ENCODE assay signal across 9 cellular contexts in the genomic region with DNA sequence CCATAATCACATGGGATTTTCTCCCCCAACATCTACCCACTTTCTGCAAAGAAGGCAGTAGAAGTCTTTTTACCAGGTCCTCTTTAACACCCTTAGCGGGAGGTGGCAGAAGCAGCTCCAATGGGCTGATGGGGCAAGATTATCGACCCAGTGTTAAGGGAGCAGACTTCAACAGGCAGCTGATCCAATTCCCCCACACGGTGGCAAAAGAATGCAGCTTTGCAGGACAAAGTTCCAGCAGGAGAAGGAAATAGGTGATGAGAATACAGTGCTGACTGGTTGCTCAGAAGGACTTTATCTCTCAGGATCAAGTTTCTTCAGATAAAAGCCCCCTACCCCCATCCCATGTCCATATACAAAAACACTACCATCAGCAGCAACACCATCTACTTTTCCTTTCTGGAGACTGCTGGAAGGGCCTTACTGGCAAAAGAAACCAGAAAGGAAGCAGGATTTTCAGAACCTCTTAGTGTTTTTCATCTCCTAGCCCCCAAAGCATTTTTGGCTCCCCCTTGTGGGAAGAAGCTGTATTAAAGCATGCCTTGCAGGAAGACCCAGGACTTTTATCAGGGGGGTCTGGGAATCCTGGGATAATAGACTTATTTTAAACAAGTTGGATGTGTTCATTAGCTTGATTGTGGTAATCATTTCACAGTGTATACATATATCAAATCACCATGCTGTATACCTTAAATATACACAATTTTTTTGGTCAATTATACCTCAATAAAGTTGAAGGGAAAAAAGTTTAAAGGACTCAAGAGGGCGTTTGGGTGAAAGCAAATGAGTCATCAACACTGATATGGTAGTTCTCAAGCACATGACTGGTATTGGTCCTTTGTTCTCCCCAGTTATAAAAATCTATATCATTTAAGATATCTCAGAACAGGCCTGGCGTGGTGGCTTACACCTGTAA.
A peak's percentile ranks its signal among the peaks of the same experiment; 100 is the strongest.
DNase-seq lines count a peak whose midpoint lies in the region; ATAC-seq, FAIRE-seq and TF ChIP-seq lines count a peak whose summit lies in the region.
"Had no signal": no experiment of that assay in that cellular context is flagged by ENCODE, and none has a peak within 500 bp of the region (broad histone marks: within the 10 kb centered on the region; RNA-seq: fewer than 3 reads in every experiment).

No MANE protein-coding gene starts in this region.

- H4K20me1 ChIP-seq in IMR-90 (ENCODE audit: insufficient read depth, low read length): no peaks in the 10 kb centered on the region

- no peak overlapping the region for H3K23ac ChIP-seq in IMR-90 (ENCODE audit: low read depth, low read length)

- H2BK120ac ChIP-seq in IMR-90 (ENCODE audit: low read depth, low read length): no peak overlapping the region

- no peak overlapping the region for H2BK15ac ChIP-seq in IMR-90 (ENCODE audit: low read depth, low read length)

- H3K36me3 ChIP-seq in IMR-90 (ENCODE audit: control insufficient read depth, insufficient read depth, low read length) (no peaks in the 10 kb centered on the region), small intestine (ENCODE audit: control insufficient read depth in 2 of 2, insufficient read depth in 2 of 2, low read length in 2 of 2) (no peaks in the 10 kb centered on the region)

- no peak overlapping the region for H3K56ac ChIP-seq in IMR-90 (ENCODE audit: extremely low read depth, insufficient read depth, low read length)

- TF ChIP-seq CTCF in IMR-90 (conservative IDR thresholded peaks at IDR 0.05; ENCODE audit: low read depth, low read length): peak; percentile 55

- no peaks in the 10 kb centered on the region for H3K79me1 ChIP-seq in IMR-90 (ENCODE audit: low read depth in 1 of 2, low read length in 2 of 2)

- peak; percentile 57; the same call in 1 of the 2 replicates for ATAC-seq in IMR-90 (ENCODE audit: low read depth)
- ATAC-seq in esophagus mucosa: no peak

- H3K4me2 ChIP-seq in IMR-90 (ENCODE audit: low read depth, low read length): no peak overlapping the region

- H3K4me3 ChIP-seq in IMR-90 (ENCODE audit: insufficient read depth, low read depth, low read length) (no peak overlapping the region), small intestine (ENCODE audit: low read depth in 1 of 2, low read length in 2 of 2) (no peak overlapping the region)

- no peak overlapping the region for H4K8ac ChIP-seq in IMR-90 (ENCODE audit: low read depth in 2 of 2, low read length in 2 of 2)

- no peak overlapping the region for H2AFZ ChIP-seq in IMR-90 (replicated peaks; ENCODE audit: low read length, poor library complexity)

- intact Hi-C loops in IMR-90 (cut with micrococcal nuclease): loop anchor here (1.0 to 2.0 kb wide), 2 partner anchors 47 to 140 kb away; no protein-coding TSS in a partner anchor

- H3K9me3 ChIP-seq in IMR-90 (ENCODE audit: control insufficient read depth, insufficient read depth, low read length) (no peaks in the 10 kb centered on the region), small intestine (ENCODE audit: control insufficient read depth, low read depth) (no peaks in the 10 kb centered on the region)

- H3K27me3 ChIP-seq in IMR-90 (ENCODE audit: control insufficient read depth, insufficient read depth, low read length) (peaks cover 6% of the 10 kb centered on the region), small intestine (ENCODE audit: control insufficient read depth in 2 of 2, insufficient read depth in 2 of 2, low read length in 2 of 2) (no peaks in the 10 kb centered on the region)

- no peak overlapping the region for H3K4ac ChIP-seq in IMR-90 (ENCODE audit: low read depth, low read length)

- H3K4me1 ChIP-seq in IMR-90 (ENCODE audit: control insufficient read depth, insufficient read depth, low read length) (no peaks in the 10 kb centered on the region), small intestine (ENCODE audit: control insufficient read depth in 2 of 2, insufficient read depth in 1 of 2, low read depth in 1 of 2, low read length in 1 of 2) (no peaks in the 10 kb centered on the region)

- dilution Hi-C loops in IMR-90 (cut with HindIII; ENCODE audit: low sequenced_read_pairs, unreplicated experiment): no loop called here

- H3K27ac ChIP-seq in IMR-90 (ENCODE audit: insufficient read depth, low read length) (no peak overlapping the region), small intestine (ENCODE audit: low read depth in 1 of 2, low read length in 1 of 2) (no peak overlapping the region)

- H3K9ac ChIP-seq in IMR-90 (ENCODE audit: low read depth, low read length): no peak overlapping the region

- no peaks in the 10 kb centered on the region for H3K9me1 ChIP-seq in IMR-90 (ENCODE audit: insufficient read depth, low read length)

- in situ Hi-C loops in IMR-90 (cut with MboI; ENCODE audit: low sequenced_read_pairs): no loop called here

- no peak overlapping the region for H4K91ac ChIP-seq in IMR-90 (ENCODE audit: insufficient read depth, low read depth, low read length)

- peak; percentile 22; the same call in 1 of the 2 replicates for TF ChIP-seq RAD21 in IMR-90 (IDR thresholded peaks at IDR 0.05; ENCODE audit: low read length)

- H2AK5ac ChIP-seq in IMR-90 (ENCODE audit: low read depth, low read length): no peak overlapping the region

- WGBS in IMR-90 (ENCODE audit: extremely low coverage in 2 of 2, insufficient read length in 1 of 2), 2 experiments: no CpG with 5 or more reads among the region's 5 CpGs
- 39 to 54% (median 39%) methylated on average over 5 of the region's 5 CpGs for WGBS in small intestine, 3 donors

- H2BK20ac ChIP-seq in IMR-90 (ENCODE audit: low read depth, low read length): no peak overlapping the region

- POLR2A ChIA-PET in IMR-90 (lab: Charles Lee; ENCODE audit: unreplicated experiment): no interaction called here

- no peak overlapping the region for H4K5ac ChIP-seq in IMR-90 (ENCODE audit: low read depth, low read length)

- TF ChIP-seq POLR2A in IMR-90 (IDR thresholded peaks at IDR 0.05; ENCODE audit: low read depth, low read length): no peak

- DNase-seq in NCI-H510A treated with DMSO at 0.1 percent for 48 hours (lab: John Stamatoyannopoulos, UW): peak; percentile 2
- no peak for DNase-seq in NCI-H510A (lab: John Stamatoyannopoulos, UW)
- DNase-seq in IMR-90: peak; percentile 28
- DNase-seq in activated CD4-positive, alpha-beta T cell treated with anti-CD3 and anti-CD28 coated beads for 48 hours: peak; percentile 28
- DNase-seq in foreskin melanocyte: peak; percentile 31
- peak; percentile 16 for DNase-seq in small intestine
- no peak for DNase-seq in NCI-H187 treated with DMSO at 0.1 percent for 48 hours (lab: John Stamatoyannopoulos, UW)
- DNase-seq: activated naive CD8-positive, alpha-beta T cell treated with anti-CD3 and anti-CD28 coated beads, Interleukin-2, amount 10 ng/mL, durations not matched to agents 7 days and 5 days had no signal

- CTCF ChIA-PET in IMR-90 (lab: Yijun Ruan, JAX): interaction anchor here (0.5 to 0.8 kb wide), 5 partner anchors 15 to 1542 kb away, joined by 3 to 5 read pairs (median 3); no protein-coding TSS in a partner anchor

- no peak overlapping the region for H2AK9ac ChIP-seq in IMR-90 (replicated peaks; ENCODE audit: low read depth, low read length, poor library complexity)

- H3K14ac ChIP-seq in IMR-90 (replicated peaks; ENCODE audit: low read depth, low read length): no peak overlapping the region

- FAIRE-seq in small intestine (lab: Jason Lieb, UNC): no peak

- H3K18ac ChIP-seq in IMR-90 (ENCODE audit: low read depth, low read length): no peak overlapping the region

- BruUV-seq in IMR-90 (replicated peaks; lab: Mats Ljungman, UMichigan): no TSS peak

- no peak overlapping the region for H2BK5ac ChIP-seq in IMR-90 (ENCODE audit: low read depth, low read length, poor library complexity, severe bottlenecking)

TF ChIP-seq in IMR-90, 13 proteins besides CTCF, POLR2A, EP300 and RAD21:
- no peak for TF ChIP-seq MAFK (IDR thresholded peaks at IDR 0.05; ENCODE audit: low read depth, low read length)
- no peak for TF ChIP-seq CHD1 (IDR thresholded peaks at IDR 0.05; ENCODE audit: low read depth, low read length)
- 0 out of 2 replicates have a peak, but pooled peaks have one; percentile 17 for TF ChIP-seq SMC3 (IDR thresholded peaks at IDR 0.05; ENCODE audit: low read depth, low read length)
- no peak for TF ChIP-seq CEBPB (IDR thresholded peaks at IDR 0.05; ENCODE audit: low read depth, low read length)
- no peak for TF ChIP-seq RFX5 (IDR thresholded peaks at IDR 0.05; ENCODE audit: low read depth, low read length)
- no peak for TF ChIP-seq USF2 (IDR thresholded peaks at IDR 0.05; ENCODE audit: low read depth, low read length)
- TF ChIP-seq MAZ (IDR thresholded peaks at IDR 0.05; ENCODE audit: borderline replicate concordance, low read depth, low read length): no peak

Comparison
In these comparisons a context has a peak if more than half of its experiments do, and no peak if none do; other contexts are left out.
1. DNase-seq: peak in NCI-H510A treated with DMSO at 0.1 percent for 48 hours (single experiment), IMR-90 (single experiment), activated CD4-positive, alpha-beta T cell treated with anti-CD3 and anti-CD28 coated beads for 48 hours (single experiment), foreskin melanocyte (single experiment) and small intestine (single experiment); none in NCI-H510A (single experiment) and NCI-H187 treated with DMSO at 0.1 percent for 48 hours (single experiment).